In genomic region chr3:29757054-29757777, GRCh38 we compare ENCODE assay signal across 11 cellular contexts.
DNase-seq lines count a peak whose midpoint lies in the region; ATAC-seq and TF ChIP-seq lines count a peak whose summit lies in the region.
"Had no signal": no experiment of that assay in that cellular context is flagged by ENCODE, and none has a peak within 500 bp of the region (broad histone marks: within the 10 kb centered on the region; RNA-seq: fewer than 3 reads in every experiment).

No MANE protein-coding gene starts in this region.

- no peak overlapping the region for H2BK20ac ChIP-seq in H9 (ENCODE audit: low read depth, low read length, poor library complexity, severe bottlenecking)

- no peak overlapping the region for H3K4me2 ChIP-seq in H9 (ENCODE audit: insufficient read depth, insufficient read length, low read length)

- H3K56ac ChIP-seq in H9 (ENCODE audit: insufficient read length, low read depth, low read length) = no peak overlapping the region

- H3K9ac ChIP-seq in H9 (ENCODE audit: extremely low read depth, insufficient read length, low read length) = no peak overlapping the region

- intact Hi-C loops in left cardiac atrium (cut with DNase I) = loop anchor here in 1 of 2 donors (10.0 kb wide), 2 partner anchors 112 to 232 kb away; no protein-coding TSS in a partner anchor
- intact Hi-C loops in left lung (cut with DNase I) = no loop called here
- intact Hi-C loops in uterus (cut with DNase I; ENCODE audit: low total_unique reads) = no loop called here

- H3K27me3 Mint-ChIP-seq in H9 (ENCODE audit: low read depth) = no peaks in the 10 kb centered on the region

- peak overlapping the region; percentile 17 to 89 for H3K27ac ChIP-seq in right atrium auricular region
- peak overlapping the region; percentile 67 to 69 for H3K27ac ChIP-seq in left lung
- H3K27ac ChIP-seq in uterus = peak overlapping the region; percentile 66 to 84
- no peak overlapping the region for H3K27ac ChIP-seq in H9 (ENCODE audit: insufficient read length, low read depth, low read length)

- H3K4me1 ChIP-seq in right atrium auricular region = peaks cover 0 to 51% of the 10 kb centered on the region in 2 donors
- H3K4me1 ChIP-seq in left lung = peaks cover 19 to 40% of the 10 kb centered on the region in 2 donors
- peaks cover 0 to 9% of the 10 kb centered on the region in 2 donors for H3K4me1 ChIP-seq in uterus
- peaks cover 11% of the 10 kb centered on the region; the same call in 1 of the 2 replicates for H3K4me1 ChIP-seq in H9 (ENCODE audit: insufficient read depth, low read length)

- H3K4me3 ChIP-seq in right atrium auricular region (no peak overlapping the region), left lung (no peak overlapping the region), uterus (no peak overlapping the region)

- no peak overlapping the region for H4K5ac ChIP-seq in H9 (ENCODE audit: insufficient read length, low read depth, low read length)

- TF ChIP-seq POLR2A in uterus (IDR thresholded peaks at IDR 0.05) = no peak

- H2BK5ac ChIP-seq in H9 (ENCODE audit: insufficient read length, low read length) = no peak overlapping the region

- H3K14ac ChIP-seq in H9 (ENCODE audit: insufficient read depth, low read length) = no peak overlapping the region

- no peaks in the 10 kb centered on the region for H3K9me3 Mint-ChIP-seq in H9
- H3K9me3 Mint-ChIP-seq: activated T-cell treated with anti-CD3 and anti-CD28 coated beads, Interleukin-2, amount 50 U/mL, for 72 hours had no signal

- H2BK15ac ChIP-seq in H9 (ENCODE audit: low read depth, low read length) = no peak overlapping the region

- H3K23ac ChIP-seq in H9 (ENCODE audit: insufficient read length, low read depth, low read length) = no peak overlapping the region

- no peaks in the 10 kb centered on the region for H3K36me3 Mint-ChIP-seq in H9 (ENCODE audit: insufficient read depth in 1 of 3, low read depth in 3 of 3)

- no peaks in the 10 kb centered on the region for H3K79me2 ChIP-seq in H9 (ENCODE audit: insufficient read depth, low read length)

- DNase-seq in right atrium auricular region (ENCODE audit: low spot score) = no peak
- DNase-seq in left cardiac atrium = no peak
- DNase-seq in astrocyte of the hippocampus (ENCODE audit: low read depth, low spot score) = peak; percentile 54
- DNase-seq in left lung = no peak
- no peak for DNase-seq in uterus
- DNase-seq in islet precursor cell = no peak
- no peak for DNase-seq in H9
- DNase-seq: activated T-cell treated with anti-CD3 and anti-CD28 coated beads, Interleukin-2, amount 50 U/mL, for 72 hours; cortex of kidney; NCI-H1694 had no signal

- no peak overlapping the region for H3K4ac ChIP-seq in H9 (ENCODE audit: low read depth, low read length)

- ATAC-seq in left cardiac atrium (no peak), left lung (peak; percentile 55), GM21786 (IDR thresholded peaks at IDR 0.05; ENCODE audit: unreplicated experiment) (no peak)
- ATAC-seq: activated T-cell treated with anti-CD3 and anti-CD28 coated beads, Interleukin-2, amount 50 U/mL, for 72 hours had no signal

- no peak overlapping the region for H3T11ph ChIP-seq in H9 (ENCODE audit: low read length)

- no peak overlapping the region; a peak in 1 of 5 replicates for H3K4me3 Mint-ChIP-seq in H9
- H3K4me3 Mint-ChIP-seq: activated T-cell treated with anti-CD3 and anti-CD28 coated beads, Interleukin-2, amount 50 U/mL, for 72 hours had no signal

- no peak overlapping the region for H2BK12ac ChIP-seq in H9 (ENCODE audit: insufficient read length, low read depth, low read length)

- no CpG with 5 or more reads among the region's 1 CpG for WGBS in H9 (ENCODE audit: extremely low coverage, insufficient read length, low lambda C conversion rate)

- H2BK120ac ChIP-seq in H9 (ENCODE audit: low read depth, low read length, poor library complexity, severe bottlenecking) = no peak overlapping the region

- 0 out of 7 replicates have a peak overlapping the region, but pooled peaks of 1 of the 3 experiments have one; percentile 27 for H3K27ac Mint-ChIP-seq in H9
- H3K27ac Mint-ChIP-seq: activated T-cell treated with anti-CD3 and anti-CD28 coated beads, Interleukin-2, amount 50 U/mL, for 72 hours had no signal

- H2AFZ ChIP-seq in H9 (ENCODE audit: low read length) = no peak overlapping the region

- H2AK5ac ChIP-seq in H9 (ENCODE audit: insufficient read length, low read length) = no peak overlapping the region

- no peaks in the 10 kb centered on the region for H3K9me3 ChIP-seq in right atrium auricular region
- no peaks in the 10 kb centered on the region for H3K9me3 ChIP-seq in left lung
- H3K9me3 ChIP-seq in uterus = no peaks in the 10 kb centered on the region
- no peaks in the 10 kb centered on the region for H3K9me3 ChIP-seq in H9 (ENCODE audit: control insufficient read depth, low read depth, low read length)

- H3K18ac ChIP-seq in H9 (ENCODE audit: insufficient read length, low read depth, low read length) = no peak overlapping the region

- TF ChIP-seq CTCF in right atrium auricular region (IDR thresholded peaks at IDR 0.05) (no peak), left lung (IDR thresholded peaks at IDR 0.05) (no peak), uterus (IDR thresholded peaks at IDR 0.05) (no peak), H9 (conservative IDR thresholded peaks at IDR 0.05) (no peak)

- no peak overlapping the region for H4K8ac ChIP-seq in H9 (replicated peaks; ENCODE audit: insufficient read length, low read depth, low read length)

- H3K79me1 ChIP-seq in H9 (ENCODE audit: insufficient read depth, low read depth, low read length, poor library complexity, severe bottlenecking) = no peaks in the 10 kb centered on the region

- H3K4me1 Mint-ChIP-seq in H9 = peaks cover 17 to 37% of the 10 kb centered on the region in 2 experiments

- no peaks in the 10 kb centered on the region for H3K36me3 ChIP-seq in right atrium auricular region
- H3K36me3 ChIP-seq in left lung = no peaks in the 10 kb centered on the region
- H3K36me3 ChIP-seq in uterus = no peaks in the 10 kb centered on the region

- no peaks in the 10 kb centered on the region for H4K20me1 ChIP-seq in H9 (ENCODE audit: control insufficient read depth, insufficient read depth, insufficient read length)

- H3K27me3 ChIP-seq in right atrium auricular region (no peaks in the 10 kb centered on the region), left lung (no peaks in the 10 kb centered on the region), uterus (no peaks in the 10 kb centered on the region), H9 (ENCODE audit: insufficient read depth, low read length) (no peaks in the 10 kb centered on the region)

- H3K23me2 ChIP-seq in H9 (ENCODE audit: insufficient read length, low read depth, low read length, poor library complexity, severe bottlenecking) = no peaks in the 10 kb centered on the region

- no peak overlapping the region for H4K91ac ChIP-seq in H9 (ENCODE audit: insufficient read length, low read depth, low read length)
